In the genomic region with DNA sequence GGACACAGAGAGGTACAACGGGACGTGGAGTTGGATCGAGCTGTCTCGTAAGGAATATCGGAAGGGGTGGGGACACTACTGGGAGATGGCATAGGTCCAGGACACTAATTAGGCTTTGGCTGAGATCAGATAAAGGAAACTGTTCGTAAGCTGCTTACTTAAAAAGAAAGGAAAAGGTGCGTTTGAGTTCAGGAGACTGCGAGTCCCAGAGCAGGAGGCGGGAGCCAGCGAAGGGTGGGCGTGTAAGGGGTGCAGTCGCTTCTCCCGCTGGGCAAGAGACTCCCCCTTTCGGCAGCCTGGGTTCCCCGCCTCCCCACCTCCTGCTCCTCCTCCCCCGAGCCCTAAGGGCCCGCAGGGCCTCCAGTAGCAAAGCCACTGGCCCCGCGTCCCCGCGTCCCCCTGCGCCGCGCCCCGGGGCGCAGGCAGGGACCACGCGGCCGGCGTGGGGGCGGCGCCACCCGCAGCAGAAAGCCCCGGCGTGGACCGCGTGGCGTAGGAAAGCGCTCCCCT, we compare ENCODE assay signal across 8 cellular contexts. TPM values are rescaled to one million over a fixed set of nuclear protein-coding genes. Genes with fewer than 3 reads are reported as not detected.
DNase-seq lines count a peak whose midpoint lies in the region; ATAC-seq and TF ChIP-seq lines count a peak whose summit lies in the region.

No MANE protein-coding gene starts in this region.

- ATAC-seq in GM18868 (IDR thresholded peaks at IDR 0.05; ENCODE audit: unreplicated experiment), result peak; percentile 61
- ATAC-seq in HG03095 (IDR thresholded peaks at IDR 0.05; ENCODE audit: unreplicated experiment), result peak; percentile 41
- ATAC-seq in thoracic aorta (ENCODE audit: insufficient number of reproducible peaks, low FRiP score, low read depth), result no peak

- peak overlapping the region in 1 of 2 donors; percentile 55 for H3K27ac ChIP-seq in thoracic aorta

- DNase-seq in AG10803 (ENCODE audit: low read depth) (peak; percentile 59), NOMO-1 (lab: John Stamatoyannopoulos, UW; ENCODE audit: unreplicated experiment in 2 of 2) (peak; percentile 31 to 48), fibroblast of peridontal ligament (ENCODE audit: extremely low read depth) (peak; percentile 55), thoracic aorta (ENCODE audit: low spot score) (no peak)
- DNase-seq in activated T-cell treated with anti-CD3 and anti-CD28 coated beads, Interleukin-2, amount 50 U/mL, for 48 hours, result peak; percentile 59 to 68

- H3K4me3 ChIP-seq in AG10803 (ENCODE audit: low read length), result peak overlapping the region; percentile 79
- peak overlapping the region; percentile 95 for H3K4me3 ChIP-seq in thoracic aorta

- TF ChIP-seq CTCF in AG10803 (conservative IDR thresholded peaks at IDR 0.05; ENCODE audit: low read length), result peak; percentile 37
- no peak for TF ChIP-seq CTCF in nephron (IDR thresholded peaks at IDR 0.05; ENCODE audit: unreplicated experiment in 3 of 3)
- TF ChIP-seq CTCF in thoracic aorta (IDR thresholded peaks at IDR 0.05), result no peak

- H3K4me1 ChIP-seq in thoracic aorta (ENCODE audit: control insufficient read depth in 1 of 2, low read depth in 2 of 2), result peaks cover 0 to 18% of the 10 kb centered on the region in 2 donors

- H3K4me3 Mint-ChIP-seq in nephron, result peak overlapping the region; percentile 88 to 90 (median 90)

- no peaks in the 10 kb centered on the region for H3K36me3 ChIP-seq in thoracic aorta

- H3K36me3 Mint-ChIP-seq in nephron (ENCODE audit: low read depth), result peaks cover 4% of the 10 kb centered on the region

- peaks cover 27% of the 10 kb centered on the region for H3K4me1 Mint-ChIP-seq in nephron

- no peaks in the 10 kb centered on the region for H3K9me3 ChIP-seq in thoracic aorta

- H3K27me3 ChIP-seq in thoracic aorta (replicated peaks; ENCODE audit: insufficient read depth), result no peaks in the 10 kb centered on the region

- peak overlapping the region; percentile 43 to 48 (median 46) for H3K27ac Mint-ChIP-seq in nephron

- H3K9me3 Mint-ChIP-seq in nephron, result no peaks in the 10 kb centered on the region

- H3K27me3 Mint-ChIP-seq in nephron (ENCODE audit: low read depth), result peaks cover 18% of the 10 kb centered on the region

RNA-seq across cellular contexts. Expression of gene ABCC4, which starts 0.6 kb away (rescaled TPM):
- 10 to 100 TPM in 1 of 2 donors, 1 to 10 TPM in 1; 2.8 to 12.2 TPM for total RNA-seq in thoracic aorta
